ENCODE assay signal across 1 cellular context in the genomic region with DNA sequence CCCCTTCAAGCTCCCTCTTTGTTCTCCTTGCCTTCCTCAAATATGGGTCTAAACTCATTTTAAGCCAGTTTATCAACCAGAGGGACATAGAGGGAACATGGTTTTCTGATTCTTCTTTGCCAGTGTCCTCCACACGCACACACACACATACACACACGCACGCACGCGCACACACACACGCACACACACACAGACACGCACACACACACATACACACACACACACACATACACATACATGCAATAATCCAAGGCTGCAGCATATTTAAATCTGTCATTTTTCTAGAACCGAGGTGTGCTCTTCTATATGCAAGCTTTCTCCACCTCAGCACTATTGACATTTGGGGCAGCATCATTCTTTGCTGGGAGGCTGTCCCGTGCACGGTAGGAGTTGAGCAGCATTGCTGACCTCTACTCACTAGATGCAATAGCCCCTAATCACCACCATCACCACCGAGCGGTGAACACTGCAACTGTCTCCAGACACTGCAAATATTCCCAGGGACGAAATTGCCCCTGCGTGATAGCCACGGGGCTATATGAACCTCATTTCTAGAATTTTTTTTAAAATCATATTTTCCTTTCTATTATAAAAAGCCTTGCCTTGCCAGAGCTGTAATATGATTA.
TF ChIP-seq lines count a peak whose summit lies in the region.

No MANE protein-coding gene starts in this region.

TF ChIP-seq in K562, 482 proteins besides CTCF, POLR2A, EP300 and RAD21 (continued from another document):
- TF ChIP-seq THRAP3 (IDR thresholded peaks at IDR 0.05; ENCODE audit: borderline replicate concordance) (no peak), RFX7 (CRISPR knock-in tag; IDR thresholded peaks at IDR 0.05) (no peak), ZNF212 (CRISPR knock-in tag; IDR thresholded peaks at IDR 0.05) (no peak), MAZ (CRISPR knock-in tag; conservative IDR thresholded peaks at IDR 0.05 in 1 of 2, IDR thresholded peaks at IDR 0.05 in 1 of 2) (no peak), PHF20 (IDR thresholded peaks at IDR 0.05; ENCODE audit: partially characterized antibody) (no peak), TSC22D4 (tag; IDR thresholded peaks at IDR 0.05) (0 out of 2 replicates have a peak, but pooled peaks have one; percentile 51), ZFP36 (IDR thresholded peaks at IDR 0.05; ENCODE audit: low read depth, low read length, partially characterized antibody) (peak; percentile 9), ZBTB1 (CRISPR knock-in tag; IDR thresholded peaks at IDR 0.05; ENCODE audit: borderline replicate concordance, low read depth) (no peak), NRF1 (conservative IDR thresholded peaks at IDR 0.05 in 1 of 2, IDR thresholded peaks at IDR 0.05 in 1 of 2) (0 out of 4 replicates have a peak, but pooled peaks of 1 of the 2 experiments have one; percentile 35), HEY1 (CRISPR knock-in tag; IDR thresholded peaks at IDR 0.05; ENCODE audit: borderline replicate concordance) (no peak), ZNF830 (CRISPR knock-in tag; IDR thresholded peaks at IDR 0.05) (no peak), HCFC1 (IDR thresholded peaks at IDR 0.05; ENCODE audit: low read depth, low read length) (no peak), NFYB (IDR thresholded peaks at IDR 0.05; ENCODE audit: extremely low read depth, insufficient read length) (no peak), ZNF354B (CRISPR knock-in tag; IDR thresholded peaks at IDR 0.05) (no peak), CREB1 (IDR thresholded peaks at IDR 0.05) (no peak), CREB1 (CRISPR knock-in tag; IDR thresholded peaks at IDR 0.05) (no peak), MAFK (IDR thresholded peaks at IDR 0.05; ENCODE audit: low read length) (no peak), CBX3 (IDR thresholded peaks at IDR 0.05; ENCODE audit: borderline replicate concordance in 1 of 2, low read length in 2 of 2) (no peak), MCM3 (IDR thresholded peaks at IDR 0.05) (peak; percentile 91), MEF2D (tag; conservative IDR thresholded peaks at IDR 0.05; ENCODE audit: low read depth) (no peak), C11orf30 (IDR thresholded peaks at IDR 0.05; ENCODE audit: low read depth) (peak; percentile 23; the same call in 1 of the 2 replicates), CTBP1 (IDR thresholded peaks at IDR 0.05; ENCODE audit: borderline replicate concordance) (0 out of 2 replicates have a peak, but pooled peaks have one; percentile 18)
- TF ChIP-seq, protein P1, sequence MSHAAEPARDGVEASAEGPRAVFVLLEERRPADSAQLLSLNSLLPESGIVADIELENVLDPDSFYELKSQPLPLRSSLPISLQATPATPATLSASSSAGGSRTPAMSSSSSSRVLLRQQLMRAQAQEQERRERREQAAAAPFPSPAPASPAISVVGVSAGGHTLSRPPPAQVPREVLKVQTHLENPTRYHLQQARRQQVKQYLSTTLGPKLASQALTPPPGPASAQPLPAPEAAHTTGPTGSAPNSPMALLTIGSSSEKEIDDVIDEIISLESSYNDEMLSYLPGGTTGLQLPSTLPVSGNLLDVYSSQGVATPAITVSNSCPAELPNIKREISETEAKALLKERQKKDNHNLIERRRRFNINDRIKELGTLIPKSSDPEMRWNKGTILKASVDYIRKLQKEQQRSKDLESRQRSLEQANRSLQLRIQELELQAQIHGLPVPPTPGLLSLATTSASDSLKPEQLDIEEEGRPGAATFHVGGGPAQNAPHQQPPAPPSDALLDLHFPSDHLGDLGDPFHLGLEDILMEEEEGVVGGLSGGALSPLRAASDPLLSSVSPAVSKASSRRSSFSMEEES (CRISPR knock-in tag; IDR thresholded peaks at IDR 0.05), result no peak
